Comparison of ENCODE assay signal across 1 cellular context in genomic region chr9:124734741-124735083, GRCh38.
TF ChIP-seq lines count a peak whose summit lies in the region.

No MANE protein-coding gene starts in this region.

TF ChIP-seq in HepG2, 621 proteins besides CTCF, POLR2A, EP300 and RAD21:
- peak; percentile 94 for TF ChIP-seq ZBTB38 (CRISPR knock-in tag; IDR thresholded peaks at IDR 0.05)
- peak; percentile 50; the same call in 1 of the 2 replicates for TF ChIP-seq CEBPB (IDR thresholded peaks at IDR 0.05; ENCODE audit: borderline replicate concordance, low read depth, low read length)
- TF ChIP-seq, protein P1, sequence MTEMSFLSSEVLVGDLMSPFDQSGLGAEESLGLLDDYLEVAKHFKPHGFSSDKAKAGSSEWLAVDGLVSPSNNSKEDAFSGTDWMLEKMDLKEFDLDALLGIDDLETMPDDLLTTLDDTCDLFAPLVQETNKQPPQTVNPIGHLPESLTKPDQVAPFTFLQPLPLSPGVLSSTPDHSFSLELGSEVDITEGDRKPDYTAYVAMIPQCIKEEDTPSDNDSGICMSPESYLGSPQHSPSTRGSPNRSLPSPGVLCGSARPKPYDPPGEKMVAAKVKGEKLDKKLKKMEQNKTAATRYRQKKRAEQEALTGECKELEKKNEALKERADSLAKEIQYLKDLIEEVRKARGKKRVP (CRISPR knock-in tag; IDR thresholded peaks at IDR 0.05), result peak in 1 of 2 experiments; percentile 51; a peak in 1 of 4 replicates
- TF ChIP-seq, protein P2, sequence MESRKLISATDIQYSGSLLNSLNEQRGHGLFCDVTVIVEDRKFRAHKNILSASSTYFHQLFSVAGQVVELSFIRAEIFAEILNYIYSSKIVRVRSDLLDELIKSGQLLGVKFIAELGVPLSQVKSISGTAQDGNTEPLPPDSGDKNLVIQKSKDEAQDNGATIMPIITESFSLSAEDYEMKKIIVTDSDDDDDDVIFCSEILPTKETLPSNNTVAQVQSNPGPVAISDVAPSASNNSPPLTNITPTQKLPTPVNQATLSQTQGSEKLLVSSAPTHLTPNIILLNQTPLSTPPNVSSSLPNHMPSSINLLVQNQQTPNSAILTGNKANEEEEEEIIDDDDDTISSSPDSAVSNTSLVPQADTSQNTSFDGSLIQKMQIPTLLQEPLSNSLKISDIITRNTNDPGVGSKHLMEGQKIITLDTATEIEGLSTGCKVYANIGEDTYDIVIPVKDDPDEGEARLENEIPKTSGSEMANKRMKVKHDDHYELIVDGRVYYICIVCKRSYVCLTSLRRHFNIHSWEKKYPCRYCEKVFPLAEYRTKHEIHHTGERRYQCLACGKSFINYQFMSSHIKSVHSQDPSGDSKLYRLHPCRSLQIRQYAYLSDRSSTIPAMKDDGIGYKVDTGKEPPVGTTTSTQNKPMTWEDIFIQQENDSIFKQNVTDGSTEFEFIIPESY (CRISPR knock-in tag; IDR thresholded peaks at IDR 0.05), result peak; percentile 80
- TF ChIP-seq CEBPG (CRISPR knock-in tag; IDR thresholded peaks at IDR 0.05), result peak; percentile 78
- TF ChIP-seq ZNF441 (CRISPR knock-in tag; IDR thresholded peaks at IDR 0.05; ENCODE audit: borderline replicate concordance), result peak; percentile 98
